Comparison of ENCODE assay signal across 29 cellular contexts in genomic region chr1:119181236-119181635, GRCh38.
"Had no signal": no experiment of that assay in that cellular context is flagged by ENCODE, and none has a peak within 500 bp of the region (broad histone marks: within the 10 kb centered on the region; RNA-seq: fewer than 3 reads in every experiment).

No MANE protein-coding gene starts in this region.

- H3K36me3 ChIP-seq: brain microvascular endothelial cell, cardiac muscle cell had no signal

- H3K4me1 Mint-ChIP-seq: WTC11 had no signal

- H3K9me3 Mint-ChIP-seq: T-helper 2 cell treated with Interferon-gamma antibody and Interleukin-4, amounts not matched to agents 5 μg/mL and 100 μg/mL, for 36 hours had no signal

- H3K4me3 Mint-ChIP-seq: activated CD8-positive, alpha-beta T cell treated with anti-CD3 and anti-CD28 coated beads, Interleukin-2, amount 10 ng/mL, durations not matched to agents 7 days and 5 days; activated naive CD4-positive, alpha-beta T cell treated with anti-CD3 and anti-CD28 coated beads for 36 hours; activated naive CD8-positive, alpha-beta T cell; activated T-cell treated with anti-CD3 and anti-CD28 coated beads, Interleukin-2, amount 50 U/mL, for 24 hours; T-helper 2 cell treated with Interferon-gamma antibody and Interleukin-4, amounts not matched to agents 5 μg/mL and 100 μg/mL, for 36 hours; WTC11 had no signal

- ATAC-seq: activated CD8-positive, alpha-beta T cell treated with anti-CD3 and anti-CD28 coated beads, Interleukin-2, amount 10 ng/mL, durations not matched to agents 7 days and 5 days; Panc1; Right ventricle myocardium inferior; WTC11 had no signal

- H3K4me3 ChIP-seq: cardiac muscle cell, MG63, SK-N-MC had no signal

- DNase-seq: activated CD4-positive, alpha-beta T cell treated with anti-CD3 and anti-CD28 coated beads for 48 hours; activated CD4-positive, alpha-beta T cell treated with anti-CD3 and anti-CD28 coated beads, Interleukin-2, amount 50 U/mL, for 4 hours; activated CD4-positive, CD25-positive, alpha-beta regulatory T cell treated with anti-CD3 and anti-CD28 coated beads, Interleukin-2, amount 50 U/mL, for 72 hours; activated CD8-positive, alpha-beta T cell treated with anti-CD3 and anti-CD28 coated beads, Interleukin-2, amount 10 ng/mL, durations not matched to agents 7 days and 5 days; activated gamma-delta T cell; activated naive CD4-positive, alpha-beta T cell treated with anti-CD3 and anti-CD28 coated beads for 36 hours; activated T-cell treated with anti-CD3 and anti-CD28 coated beads, Interleukin-2, amount 50 U/mL, for 24 hours; amygdala; brain microvascular endothelial cell; MG63; MV-4-11; NCI-H1092 treated with DMSO at 0.1 percent for 48 hours; NCI-H1436 treated with DMSO at 0.1 percent for 48 hours; NCI-H1930; NCI-H2107; NCI-H2171 treated with DMSO at 0.1 percent for 48 hours; NCI-H510A treated with DMSO at 0.1 percent for 48 hours; NCI-H774; NK-92 treated with Interleukin-12 subunit alpha and Interleukin-12 subunit beta, amount 100 ng/mL, for 24 hours; OCI-M1; RPMI8226; T-helper 1 cell had no signal

- H3K27ac ChIP-seq: brain microvascular endothelial cell, cardiac muscle cell, SK-N-MC had no signal

- H3K27me3 ChIP-seq: brain microvascular endothelial cell, cardiac muscle cell, MG63 had no signal

- H3K27ac Mint-ChIP-seq: activated CD8-positive, alpha-beta T cell treated with anti-CD3 and anti-CD28 coated beads, Interleukin-2, amount 10 ng/mL, durations not matched to agents 7 days and 5 days; activated naive CD4-positive, alpha-beta T cell treated with anti-CD3 and anti-CD28 coated beads for 36 hours; activated naive CD8-positive, alpha-beta T cell; activated T-cell treated with anti-CD3 and anti-CD28 coated beads, Interleukin-2, amount 50 U/mL, for 24 hours; T-helper 2 cell treated with Interferon-gamma antibody and Interleukin-4, amounts not matched to agents 5 μg/mL and 100 μg/mL, for 36 hours; WTC11 had no signal

- H3K27me3 Mint-ChIP-seq: activated naive CD8-positive, alpha-beta T cell; activated T-cell treated with anti-CD3 and anti-CD28 coated beads, Interleukin-2, amount 50 U/mL, for 24 hours had no signal
